Comparison of ENCODE assay signal across 12 cellular contexts in genomic region chr12:32437095-32437515, GRCh38. TPM values are rescaled to one million over a fixed set of nuclear protein-coding genes. Genes with fewer than 3 reads are reported as not detected.
DNase-seq lines count a peak whose midpoint lies in the region; ATAC-seq, FAIRE-seq and TF ChIP-seq lines count a peak whose summit lies in the region.
"Had no signal": no experiment of that assay in that cellular context is flagged by ENCODE, and none has a peak within 500 bp of the region (broad histone marks: within the 10 kb centered on the region; RNA-seq: fewer than 3 reads in every experiment).

No MANE protein-coding gene starts in this region.

- no peaks in the 10 kb centered on the region for H4K20me1 ChIP-seq in PC-9 (ENCODE audit: insufficient read depth)

- ATAC-seq in naive thymus-derived CD4-positive, alpha-beta T cell: no peak
- ATAC-seq in GM18868 (IDR thresholded peaks at IDR 0.05; ENCODE audit: unreplicated experiment): no peak

- H3K4me1 ChIP-seq in PC-9 (replicated peaks; ENCODE audit: insufficient read depth) (peaks cover 41% of the 10 kb centered on the region), kidney (ENCODE audit: control insufficient read depth in 1 of 2, insufficient read depth in 1 of 2, low read depth in 1 of 2, low read length in 2 of 2) (peaks cover 7 to 13% of the 10 kb centered on the region in 2 donors)
- H3K4me1 ChIP-seq in naive thymus-derived CD4-positive, alpha-beta T cell (ENCODE audit: control insufficient read depth in 2 of 2, insufficient read depth in 2 of 2, low read length in 2 of 2): no peaks in the 10 kb centered on the region

- H3K4me1 Mint-ChIP-seq in naive thymus-derived CD4-positive, alpha-beta T cell: no peaks in the 10 kb centered on the region

- H3K9me3 ChIP-seq in PC-9 (ENCODE audit: insufficient read depth, low read depth) (no peaks in the 10 kb centered on the region), kidney (ENCODE audit: control insufficient read depth in 1 of 2, low read length in 2 of 2) (no peaks in the 10 kb centered on the region)
- H3K9me3 ChIP-seq in naive thymus-derived CD4-positive, alpha-beta T cell (ENCODE audit: control insufficient read depth in 2 of 3, low read length in 3 of 3): no peaks in the 10 kb centered on the region

- BruUV-seq in PC-9 (replicated peaks; lab: Mats Ljungman, UMichigan): no TSS peak

- no peak for TF ChIP-seq CTCF in PC-9 (conservative IDR thresholded peaks at IDR 0.05)
- no peak for TF ChIP-seq CTCF in kidney (IDR thresholded peaks at IDR 0.05; ENCODE audit: borderline replicate concordance, extremely low read depth, insufficient read depth)

- H3K27me3 Mint-ChIP-seq in naive thymus-derived CD4-positive, alpha-beta T cell: peaks cover 0 to 14% (median 0%) of the 10 kb centered on the region in 5 donors

- H3K9ac ChIP-seq in kidney (ENCODE audit: low read length in 2 of 2): no peak overlapping the region

- DNase-seq in Daoy (ENCODE audit: low read depth): peak; percentile 92
- DNase-seq in PC-9: peak; percentile 76 to 97
- DNase-seq in epithelial cell of prostate (ENCODE audit: low read depth, low spot score): peak; percentile 84
- peak; percentile 95 for DNase-seq in non-pigmented ciliary epithelial cell (ENCODE audit: low read depth)
- no peak for DNase-seq in kidney
- no peak for DNase-seq in naive thymus-derived CD4-positive, alpha-beta T cell
- DNase-seq in hippocampal formation (lab: John Stamatoyannopoulos, UW): no peak
- DNase-seq: activated effector memory CD4-positive, alpha-beta T cell treated with Interleukin-2 at 50 U/mL for 16 hours; stimulated activated naive CD4-positive, alpha-beta T cell had no signal

- POLR2A ChIA-PET in PC-9 (lab: Charles Lee; ENCODE audit: unreplicated experiment): interaction anchor here (0.5 to 0.8 kb wide), 9 partner anchors 10 to 587 kb away, joined by 3 to 16 read pairs (median 4); partner anchors contain the start of genes FGD4 and YARS2
- POLR2A ChIA-PET in naive thymus-derived CD4-positive, alpha-beta T cell (lab: Charles Lee): no interaction called here

- H3K36me3 Mint-ChIP-seq in naive thymus-derived CD4-positive, alpha-beta T cell: no peaks in the 10 kb centered on the region

- peak overlapping the region; percentile 66 for H3K4me2 ChIP-seq in PC-9

- FAIRE-seq in kidney (lab: Jason Lieb, UNC): no peak
- FAIRE-seq: G401.6, GM19239 had no signal

- H3K79me2 ChIP-seq in PC-9 (ENCODE audit: low read depth): peaks cover 42% of the 10 kb centered on the region

- no peak overlapping the region; the same call in 1 of the 2 replicates for H2AFZ ChIP-seq in PC-9

- H3K36me3 ChIP-seq in PC-9 (ENCODE audit: low read depth): no peaks in the 10 kb centered on the region
- no peaks in the 10 kb centered on the region for H3K36me3 ChIP-seq in kidney (ENCODE audit: control insufficient read depth in 1 of 2, insufficient read depth in 2 of 2, low read length in 2 of 2)
- no peaks in the 10 kb centered on the region for H3K36me3 ChIP-seq in naive thymus-derived CD4-positive, alpha-beta T cell (ENCODE audit: control insufficient read depth in 2 of 3, insufficient read depth in 3 of 3, low read length in 3 of 3)

- H3K9me2 ChIP-seq in PC-9 (ENCODE audit: insufficient read depth): no peaks in the 10 kb centered on the region

- H3K27ac ChIP-seq in PC-9 (peak overlapping the region; percentile 81), epithelial cell of prostate (peak overlapping the region; percentile 72), kidney (ENCODE audit: low read depth in 2 of 2, low read length in 2 of 2) (no peak overlapping the region)
- no peak overlapping the region for H3K27ac ChIP-seq in naive thymus-derived CD4-positive, alpha-beta T cell (ENCODE audit: low read depth, low read length)

- peaks cover 35% of the 10 kb centered on the region; the same call in 1 of the 2 replicates for H3F3A ChIP-seq in PC-9 (ENCODE audit: insufficient read depth, low read depth)

- no peaks in the 10 kb centered on the region for H3K9me3 Mint-ChIP-seq in naive thymus-derived CD4-positive, alpha-beta T cell

- intact Hi-C loops in PC-9 (cut with micrococcal nuclease; ENCODE audit: unreplicated experiment): loop anchor here (1.0 to 5.0 kb wide), 6 partner anchors 9 to 1065 kb away; partner anchors contain the start of gene FGD4
- intact Hi-C loops in kidney (cut with DNase I): no loop called here
- intact Hi-C loops in naive thymus-derived CD4-positive, alpha-beta T cell (cut with micrococcal nuclease): no loop called here

- peak overlapping the region; percentile 28; the same call in 1 of the 2 replicates for H3K4me3 ChIP-seq in PC-9
- H3K4me3 ChIP-seq in kidney (ENCODE audit: low read length in 2 of 2): no peak overlapping the region
- H3K4me3 ChIP-seq in naive thymus-derived CD4-positive, alpha-beta T cell (ENCODE audit: low read length): no peak overlapping the region

- CTCF ChIA-PET in PC-9 (lab: Charles Lee): interaction anchor here (0.6 to 0.7 kb wide), 3 partner anchors 18 to 1094 kb away, joined by 3 to 7 read pairs (median 3); no protein-coding TSS in a partner anchor
- CTCF ChIA-PET in naive thymus-derived CD4-positive, alpha-beta T cell (lab: Charles Lee): no interaction called here

- H3K4me3 Mint-ChIP-seq in naive thymus-derived CD4-positive, alpha-beta T cell: no peak overlapping the region

- no peaks in the 10 kb centered on the region for H3K27me3 ChIP-seq in PC-9 (ENCODE audit: insufficient read depth, low read depth)
- no peaks in the 10 kb centered on the region for H3K27me3 ChIP-seq in naive thymus-derived CD4-positive, alpha-beta T cell (ENCODE audit: control insufficient read depth in 2 of 2, insufficient read depth in 2 of 2, low read length in 2 of 2)

- H3K27ac Mint-ChIP-seq in naive thymus-derived CD4-positive, alpha-beta T cell: no peak overlapping the region

RNA-seq across cellular contexts. Expression of gene FGD4, which starts 37.7 kb away (rescaled TPM):
- 4.3 and 5.2 TPM in 2 replicates for total RNA-seq in Daoy (2014; rRNA removed; shearing (Covaris generic))
- total RNA-seq in PC-9 (2021) (26.2 and 28.3 TPM in 2 replicates), kidney (55.5 TPM)
- polyA plus RNA-seq in kidney (ENCODE audit: insufficient read depth, low read depth, low replicate concordance): 4.9 TPM
- total RNA-seq in naive thymus-derived CD4-positive, alpha-beta T cell: 10 to 100 TPM in 1 of 5 experiments, 1 to 10 TPM in 1, under 1 TPM in 3; 0.17 to 13.7 (median 0.62) TPM
- under 1 TPM in 1 of 2 donors, not detected in 1; 0.12 TPM for polyA plus RNA-seq in naive thymus-derived CD4-positive, alpha-beta T cell

Comparison
In these comparisons a context has a peak if more than half of its experiments do, and no peak if none do; other contexts are left out.
1. DNase-seq: peak in Daoy (single experiment), PC-9 (2 of 2), epithelial cell of prostate (single experiment) and non-pigmented ciliary epithelial cell (single experiment); none in kidney (single experiment), naive thymus-derived CD4-positive, alpha-beta T cell (0 of 9) and hippocampal formation (0 of 2).
2. H3K27ac ChIP-seq: peak in PC-9 (single experiment) and epithelial cell of prostate (single experiment); none in kidney (0 of 2) and naive thymus-derived CD4-positive, alpha-beta T cell (single experiment).